ENCODE assay signal across 1 cellular context in the genomic region with DNA sequence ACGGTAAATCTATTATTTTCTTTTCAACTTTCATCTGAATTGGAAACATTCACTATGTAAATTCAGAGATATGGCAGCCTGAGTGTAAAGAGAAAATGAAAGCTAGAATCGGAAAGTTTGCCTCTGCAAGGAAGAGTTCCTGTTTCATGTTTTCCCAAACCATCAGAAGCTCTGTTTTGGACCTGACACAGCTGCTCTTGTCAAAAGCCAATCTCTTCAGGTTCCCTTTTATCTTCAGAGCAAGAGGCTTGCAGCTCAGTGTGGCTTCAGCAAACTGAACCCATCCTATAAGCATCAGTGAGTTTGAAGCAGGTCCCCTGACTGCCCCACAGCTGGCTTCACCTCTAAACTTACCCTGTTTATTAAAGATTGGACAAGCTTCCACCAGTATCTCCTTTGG.
TF ChIP-seq lines count a peak whose summit lies in the region.

No MANE protein-coding gene starts in this region.

TF ChIP-seq in GM23338, 12 proteins besides CTCF, POLR2A, EP300 and RAD21 (continued from another document):
- TF ChIP-seq, protein P1, sequence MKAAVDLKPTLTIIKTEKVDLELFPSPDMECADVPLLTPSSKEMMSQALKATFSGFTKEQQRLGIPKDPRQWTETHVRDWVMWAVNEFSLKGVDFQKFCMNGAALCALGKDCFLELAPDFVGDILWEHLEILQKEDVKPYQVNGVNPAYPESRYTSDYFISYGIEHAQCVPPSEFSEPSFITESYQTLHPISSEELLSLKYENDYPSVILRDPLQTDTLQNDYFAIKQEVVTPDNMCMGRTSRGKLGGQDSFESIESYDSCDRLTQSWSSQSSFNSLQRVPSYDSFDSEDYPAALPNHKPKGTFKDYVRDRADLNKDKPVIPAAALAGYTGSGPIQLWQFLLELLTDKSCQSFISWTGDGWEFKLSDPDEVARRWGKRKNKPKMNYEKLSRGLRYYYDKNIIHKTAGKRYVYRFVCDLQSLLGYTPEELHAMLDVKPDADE (IDR thresholded peaks at IDR 0.05), result no peak
- TF ChIP-seq ZNF331 (CRISPR knock-in tag; IDR thresholded peaks at IDR 0.05; ENCODE audit: low read depth), result no peak
- TF ChIP-seq EZH2 (IDR thresholded peaks at IDR 0.05; ENCODE audit: low read depth, unreplicated experiment), result no peak
- no peak for TF ChIP-seq POLR2AphosphoS5 (IDR thresholded peaks at IDR 0.05; ENCODE audit: low read depth)
- TF ChIP-seq, protein P2, sequence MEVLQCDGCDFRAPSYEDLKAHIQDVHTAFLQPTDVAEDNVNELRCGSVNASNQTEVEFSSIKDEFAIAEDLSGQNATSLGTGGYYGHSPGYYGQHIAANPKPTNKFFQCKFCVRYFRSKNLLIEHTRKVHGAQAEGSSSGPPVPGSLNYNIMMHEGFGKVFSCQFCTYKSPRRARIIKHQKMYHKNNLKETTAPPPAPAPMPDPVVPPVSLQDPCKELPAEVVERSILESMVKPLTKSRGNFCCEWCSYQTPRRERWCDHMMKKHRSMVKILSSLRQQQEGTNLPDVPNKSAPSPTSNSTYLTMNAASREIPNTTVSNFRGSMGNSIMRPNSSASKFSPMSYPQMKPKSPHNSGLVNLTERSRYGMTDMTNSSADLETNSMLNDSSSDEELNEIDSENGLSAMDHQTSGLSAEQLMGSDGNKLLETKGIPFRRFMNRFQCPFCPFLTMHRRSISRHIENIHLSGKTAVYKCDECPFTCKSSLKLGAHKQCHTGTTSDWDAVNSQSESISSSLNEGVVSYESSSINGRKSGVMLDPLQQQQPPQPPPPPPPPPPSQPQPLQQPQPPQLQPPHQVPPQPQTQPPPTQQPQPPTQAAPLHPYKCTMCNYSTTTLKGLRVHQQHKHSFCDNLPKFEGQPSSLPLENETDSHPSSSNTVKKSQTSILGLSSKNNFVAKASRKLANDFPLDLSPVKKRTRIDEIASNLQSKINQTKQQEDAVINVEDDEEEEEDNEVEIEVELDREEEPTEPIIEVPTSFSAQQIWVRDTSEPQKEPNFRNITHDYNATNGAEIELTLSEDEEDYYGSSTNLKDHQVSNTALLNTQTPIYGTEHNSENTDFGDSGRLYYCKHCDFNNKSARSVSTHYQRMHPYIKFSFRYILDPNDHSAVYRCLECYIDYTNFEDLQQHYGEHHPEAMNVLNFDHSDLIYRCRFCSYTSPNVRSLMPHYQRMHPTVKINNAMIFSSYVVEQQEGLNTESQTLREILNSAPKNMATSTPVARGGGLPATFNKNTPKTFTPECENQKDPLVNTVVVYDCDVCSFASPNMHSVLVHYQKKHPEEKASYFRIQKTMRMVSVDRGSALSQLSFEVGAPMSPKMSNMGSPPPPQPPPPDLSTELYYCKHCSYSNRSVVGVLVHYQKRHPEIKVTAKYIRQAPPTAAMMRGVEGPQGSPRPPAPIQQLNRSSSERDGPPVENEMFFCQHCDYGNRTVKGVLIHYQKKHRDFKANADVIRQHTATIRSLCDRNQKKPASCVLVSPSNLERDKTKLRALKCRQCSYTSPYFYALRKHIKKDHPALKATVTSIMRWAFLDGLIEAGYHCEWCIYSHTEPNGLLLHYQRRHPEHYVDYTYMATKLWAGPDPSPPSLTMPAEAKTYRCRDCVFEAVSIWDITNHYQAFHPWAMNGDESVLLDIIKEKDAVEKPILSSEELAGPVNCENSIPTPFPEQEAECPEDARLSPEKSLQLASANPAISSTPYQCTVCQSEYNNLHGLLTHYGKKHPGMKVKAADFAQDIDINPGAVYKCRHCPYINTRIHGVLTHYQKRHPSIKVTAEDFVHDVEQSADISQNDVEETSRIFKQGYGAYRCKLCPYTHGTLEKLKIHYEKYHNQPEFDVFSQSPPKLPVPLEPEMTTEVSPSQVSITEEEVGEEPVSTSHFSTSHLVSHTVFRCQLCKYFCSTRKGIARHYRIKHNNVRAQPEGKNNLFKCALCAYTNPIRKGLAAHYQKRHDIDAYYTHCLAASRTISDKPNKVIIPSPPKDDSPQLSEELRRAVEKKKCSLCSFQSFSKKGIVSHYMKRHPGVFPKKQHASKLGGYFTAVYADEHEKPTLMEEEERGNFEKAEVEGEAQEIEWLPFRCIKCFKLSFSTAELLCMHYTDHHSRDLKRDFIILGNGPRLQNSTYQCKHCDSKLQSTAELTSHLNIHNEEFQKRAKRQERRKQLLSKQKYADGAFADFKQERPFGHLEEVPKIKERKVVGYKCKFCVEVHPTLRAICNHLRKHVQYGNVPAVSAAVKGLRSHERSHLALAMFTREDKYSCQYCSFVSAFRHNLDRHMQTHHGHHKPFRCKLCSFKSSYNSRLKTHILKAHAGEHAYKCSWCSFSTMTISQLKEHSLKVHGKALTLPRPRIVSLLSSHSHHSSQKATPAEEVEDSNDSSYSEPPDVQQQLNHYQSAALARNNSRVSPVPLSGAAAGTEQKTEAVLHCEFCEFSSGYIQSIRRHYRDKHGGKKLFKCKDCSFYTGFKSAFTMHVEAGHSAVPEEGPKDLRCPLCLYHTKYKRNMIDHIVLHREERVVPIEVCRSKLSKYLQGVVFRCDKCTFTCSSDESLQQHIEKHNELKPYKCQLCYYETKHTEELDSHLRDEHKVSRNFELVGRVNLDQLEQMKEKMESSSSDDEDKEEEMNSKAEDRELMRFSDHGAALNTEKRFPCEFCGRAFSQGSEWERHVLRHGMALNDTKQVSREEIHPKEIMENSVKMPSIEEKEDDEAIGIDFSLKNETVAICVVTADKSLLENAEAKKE (CRISPR knock-in tag; IDR thresholded peaks at IDR 0.05), result no peak
- TF ChIP-seq CREB1 (CRISPR knock-in tag; IDR thresholded peaks at IDR 0.05; ENCODE audit: low read depth), result no peak
- TF ChIP-seq ZNF114 (CRISPR knock-in tag; IDR thresholded peaks at IDR 0.05), result no peak
